Comparison of ENCODE assay signal across 2 cellular contexts in genomic region chr21:35298757-35299156, GRCh38.
TF ChIP-seq lines count a peak whose summit lies in the region.

No MANE protein-coding gene starts in this region.

TF ChIP-seq in IMR-90, 13 proteins besides CTCF, POLR2A, EP300 and RAD21:
- TF ChIP-seq MAZ (IDR thresholded peaks at IDR 0.05; ENCODE audit: borderline replicate concordance, low read depth, low read length) (no peak), FOS (IDR thresholded peaks at IDR 0.05; ENCODE audit: low read depth, low read length) (no peak), MAFK (IDR thresholded peaks at IDR 0.05; ENCODE audit: low read depth, low read length) (no peak), RCOR1 (IDR thresholded peaks at IDR 0.05; ENCODE audit: insufficient replicate concordance, low read length) (no peak), CEBPB (IDR thresholded peaks at IDR 0.05; ENCODE audit: low read depth, low read length) (no peak), SMC3 (IDR thresholded peaks at IDR 0.05; ENCODE audit: low read depth, low read length) (no peak), NFE2L2 (IDR thresholded peaks at IDR 0.05; ENCODE audit: low read depth, low read length) (no peak)
- TF ChIP-seq, protein P1, sequence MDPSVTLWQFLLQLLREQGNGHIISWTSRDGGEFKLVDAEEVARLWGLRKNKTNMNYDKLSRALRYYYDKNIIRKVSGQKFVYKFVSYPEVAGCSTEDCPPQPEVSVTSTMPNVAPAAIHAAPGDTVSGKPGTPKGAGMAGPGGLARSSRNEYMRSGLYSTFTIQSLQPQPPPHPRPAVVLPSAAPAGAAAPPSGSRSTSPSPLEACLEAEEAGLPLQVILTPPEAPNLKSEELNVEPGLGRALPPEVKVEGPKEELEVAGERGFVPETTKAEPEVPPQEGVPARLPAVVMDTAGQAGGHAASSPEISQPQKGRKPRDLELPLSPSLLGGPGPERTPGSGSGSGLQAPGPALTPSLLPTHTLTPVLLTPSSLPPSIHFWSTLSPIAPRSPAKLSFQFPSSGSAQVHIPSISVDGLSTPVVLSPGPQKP (IDR thresholded peaks at IDR 0.05; ENCODE audit: borderline replicate concordance, low read depth, low read length): no peak

TF ChIP-seq in K562, 482 proteins besides CTCF, POLR2A, EP300 and RAD21:
- TF ChIP-seq NR2C2 (CRISPR knock-in tag; IDR thresholded peaks at IDR 0.05) (no peak), NR2C2 (tag; IDR thresholded peaks at IDR 0.05) (no peak), GTF2E2 (tag; IDR thresholded peaks at IDR 0.05) (no peak), MEIS2 (IDR thresholded peaks at IDR 0.05; ENCODE audit: partially characterized antibody) (peak; percentile 44), SMAD4 (CRISPR knock-in tag; conservative IDR thresholded peaks at IDR 0.05) (no peak), TARDBP (IDR thresholded peaks at IDR 0.05) (no peak), MAZ (CRISPR knock-in tag; conservative IDR thresholded peaks at IDR 0.05 in 1 of 2, IDR thresholded peaks at IDR 0.05 in 1 of 2) (no peak), NFE2 (IDR thresholded peaks at IDR 0.05; ENCODE audit: low read depth) (peak; percentile 47), LARP7 (IDR thresholded peaks at IDR 0.05) (no peak), DPF2 (IDR thresholded peaks at IDR 0.05) (no peak)
